15 cellular contexts compared by ENCODE assay signal in genomic region chr12:64797156-64797555, GRCh38.
"Had no signal": no experiment of that assay in that cellular context is flagged by ENCODE, and none has a peak within 500 bp of the region (broad histone marks: within the 10 kb centered on the region; RNA-seq: fewer than 3 reads in every experiment).

No MANE protein-coding gene starts in this region.

- ATAC-seq: activated CD8-positive, alpha-beta T cell treated with anti-CD3 and anti-CD28 coated beads for 36 hours; gastrocnemius medialis; heart left ventricle; stimulated activated naive CD8-positive, alpha-beta T cell treated with anti-CD3 and anti-CD28 coated beads, Interleukin-15, Interleukin-2, amounts not matched to agents 100 U/mL and 50 U/mL, for 24 hours had no signal

- H3K27ac ChIP-seq: dorsolateral prefrontal cortex, gastrocnemius medialis, heart left ventricle, right atrium auricular region, tibial artery had no signal

- H3K4me1 ChIP-seq: gastrocnemius medialis, right atrium auricular region, tibial artery had no signal

- H3K36me3 ChIP-seq: gastrocnemius medialis, heart left ventricle, right atrium auricular region, tibial artery had no signal

- DNase-seq: activated CD4-positive, alpha-beta T cell treated with anti-CD3 and anti-CD28 coated beads, Interleukin-2, amount 10 ng/mL, durations not matched to agents 24 days and 14 days; activated CD8-positive, alpha-beta T cell treated with anti-CD3 and anti-CD28 coated beads for 36 hours; activated naive CD4-positive, alpha-beta T cell treated with Interleukin-2 at 50 U/mL for 16 hours; activated naive CD8-positive, alpha-beta T cell treated with anti-CD3 and anti-CD28 coated beads, Interleukin-2, amount 10 ng/mL, durations not matched to agents 7 days and 5 days; activated T-cell treated with anti-CD3 and anti-CD28 coated beads, Interleukin-2, amount 50 U/mL, for 1 hour; amygdala; caudate nucleus; dorsolateral prefrontal cortex; gastrocnemius medialis; heart left ventricle; stimulated activated naive CD8-positive, alpha-beta T cell treated with anti-CD3 and anti-CD28 coated beads, Interleukin-15, Interleukin-2, amounts not matched to agents 100 U/mL and 50 U/mL, for 24 hours; substantia nigra; T1000; tibial artery had no signal

- H3K9me3 ChIP-seq: gastrocnemius medialis, heart left ventricle, right atrium auricular region, tibial artery had no signal

- H3K4me3 ChIP-seq: dorsolateral prefrontal cortex, gastrocnemius medialis, heart left ventricle, right atrium auricular region, tibial artery had no signal

- H3K27me3 ChIP-seq: dorsolateral prefrontal cortex, gastrocnemius medialis, heart left ventricle, right atrium auricular region had no signal
